Comparison of ENCODE assay signal across 31 cellular contexts in genomic region chr3:108152261-108152660, GRCh38.
"Had no signal": no experiment of that assay in that cellular context is flagged by ENCODE, and none has a peak within 500 bp of the region (broad histone marks: within the 10 kb centered on the region; RNA-seq: fewer than 3 reads in every experiment).

No MANE protein-coding gene starts in this region.

- H3K4me3 Mint-ChIP-seq: activated B cell treated with CpG ODN at 0.5 μM for 24 hours; activated CD4-positive, alpha-beta memory T cell treated with anti-CD3 and anti-CD28 coated beads for 36 hours; activated naive CD4-positive, alpha-beta T cell treated with anti-CD3 and anti-CD28 coated beads for 36 hours; activated T-cell treated with anti-CD3 and anti-CD28 coated beads, Interleukin-2, amount 50 U/mL, for 4 hours; activated T-helper 1 cell treated with anti-CD3 and anti-CD28 coated beads, Interleukin-12 subunit alpha, Interleukin-12 subunit beta, Interleukin-2, Interleukin-4 antibody, amounts not matched to agents 30 ng/mL and 10 ng/mL and 1 ng/mL, durations not matched to agents 14 hours and 24 hours and 36 hours; brain had no signal

- H3K27me3 Mint-ChIP-seq: activated B cell treated with CpG ODN at 0.5 μM for 24 hours; activated CD4-positive, alpha-beta memory T cell treated with anti-CD3 and anti-CD28 coated beads for 36 hours; brain had no signal

- H3K36me3 Mint-ChIP-seq: activated CD4-positive, alpha-beta memory T cell treated with anti-CD3 and anti-CD28 coated beads for 36 hours; activated naive CD4-positive, alpha-beta T cell treated with anti-CD3 and anti-CD28 coated beads, Interleukin-2, amount 50 U/mL, for 72 hours; brain had no signal

- H3K9me3 Mint-ChIP-seq: activated CD4-positive, alpha-beta memory T cell treated with anti-CD3 and anti-CD28 coated beads for 36 hours; activated naive CD4-positive, alpha-beta T cell treated with anti-CD3 and anti-CD28 coated beads for 36 hours; activated naive CD4-positive, alpha-beta T cell treated with anti-CD3 and anti-CD28 coated beads, Interleukin-2, amount 50 U/mL, for 72 hours; activated T-cell treated with anti-CD3 and anti-CD28 coated beads, Interleukin-2, amount 50 U/mL, for 4 hours; activated T-helper 1 cell treated with anti-CD3 and anti-CD28 coated beads, Interleukin-12 subunit alpha, Interleukin-12 subunit beta, Interleukin-2, Interleukin-4 antibody, amounts not matched to agents 30 ng/mL and 10 ng/mL and 1 ng/mL, durations not matched to agents 14 hours and 24 hours and 36 hours; brain had no signal

- H3K9me3 ChIP-seq: adrenal gland, MG63 had no signal

- H3K27me3 ChIP-seq: adrenal gland, MG63 had no signal

- H3K27ac ChIP-seq: adrenal gland, VCaP had no signal

- DNase-seq: activated B cell treated with CpG ODN at 0.5 μM for 24 hours; activated CD4-positive, alpha-beta memory T cell treated with anti-CD3 and anti-CD28 coated beads for 36 hours; activated CD4-positive, alpha-beta T cell treated with anti-CD3 and anti-CD28 coated beads for 4 hours; activated CD4-positive, alpha-beta T cell treated with anti-CD3 and anti-CD28 coated beads, Interleukin-2, amount 50 U/mL, for 1 hour; activated CD4-positive, CD25-positive, alpha-beta regulatory T cell treated with anti-CD3 and anti-CD28 coated beads, Interleukin-2, amount 50 U/mL, for 72 hours; activated CD8-positive, alpha-beta memory T cell treated with anti-CD3 and anti-CD28 coated beads, Interleukin-2, amount 50 U/mL, for 4 hours; activated gamma-delta T cell treated with Interleukin-2 at 50 U/mL for 16 hours; activated naive CD4-positive, alpha-beta T cell treated with anti-CD3 and anti-CD28 coated beads for 36 hours; activated T-cell treated with anti-CD3 and anti-CD28 coated beads for 4 hours; activated T-cell treated with anti-CD3 and anti-CD28 coated beads, Interleukin-2, amount 50 U/mL, for 4 hours; adrenal gland; Kasumi-1; KG1; MG63; MV-4-11; NCI-H1092; NCI-H1436 treated with DMSO at 0.1 percent for 48 hours; NCI-H1694 treated with DMSO at 0.1 percent for 48 hours; NCI-H2029; NCI-H345; NCI-H524 treated with DMSO at 0.1 percent for 48 hours; OCI-M1; Right ventricle myocardium superior; SW 1271; T-helper 1 cell; T-helper 2 cell; T-helper 9 cell had no signal

- H3K4me3 ChIP-seq: adrenal gland, MG63 had no signal

- H3K4me1 ChIP-seq: adrenal gland had no signal

- H3K36me3 ChIP-seq: adrenal gland, MG63 had no signal

- H3K27ac Mint-ChIP-seq: activated B cell treated with CpG ODN at 0.5 μM for 24 hours; activated CD4-positive, alpha-beta memory T cell treated with anti-CD3 and anti-CD28 coated beads for 36 hours; activated naive CD4-positive, alpha-beta T cell treated with anti-CD3 and anti-CD28 coated beads for 36 hours; activated naive CD4-positive, alpha-beta T cell treated with anti-CD3 and anti-CD28 coated beads, Interleukin-2, amount 50 U/mL, for 72 hours; activated T-helper 1 cell treated with anti-CD3 and anti-CD28 coated beads, Interleukin-12 subunit alpha, Interleukin-12 subunit beta, Interleukin-2, Interleukin-4 antibody, amounts not matched to agents 30 ng/mL and 10 ng/mL and 1 ng/mL, durations not matched to agents 14 hours and 24 hours and 36 hours; brain had no signal
